Comparison of ENCODE assay signal across 16 cellular contexts in genomic region chr4:80188457-80188800, GRCh38. TPM values are rescaled to one million over a fixed set of nuclear protein-coding genes. Genes with fewer than 3 reads are reported as not detected.
DNase-seq lines count a peak whose midpoint lies in the region; ATAC-seq and TF ChIP-seq lines count a peak whose summit lies in the region.
"Had no signal": no experiment of that assay in that cellular context is flagged by ENCODE, and none has a peak within 500 bp of the region (broad histone marks: within the 10 kb centered on the region; RNA-seq: fewer than 3 reads in every experiment).

No MANE protein-coding gene starts in this region.

- TF ChIP-seq CTCF in AG04450 (IDR thresholded peaks at IDR 0.05; ENCODE audit: low read depth, low read length) (no peak), IMR-90 (conservative IDR thresholded peaks at IDR 0.05; ENCODE audit: low read depth, low read length) (no peak), fibroblast of lung (conservative IDR thresholded peaks at IDR 0.05 in 1 of 2, IDR thresholded peaks at IDR 0.05 in 1 of 2; ENCODE audit: low read depth in 1 of 2, low read length in 2 of 2) (no peak), progenitor cell of endocrine pancreas (IDR thresholded peaks at IDR 0.05; ENCODE audit: unreplicated experiment) (no peak)

- no peak overlapping the region for H3K4me3 Mint-ChIP-seq in activated naive CD8-positive, alpha-beta T cell treated with anti-CD3 and anti-CD28 coated beads for 36 hours
- H3K4me3 Mint-ChIP-seq in progenitor cell of endocrine pancreas (ENCODE audit: low read depth): no peak overlapping the region
- H3K4me3 Mint-ChIP-seq: HFFc6 had no signal

- no peak overlapping the region for H3K56ac ChIP-seq in IMR-90 (ENCODE audit: extremely low read depth, insufficient read depth, low read length)

- CTCF ChIA-PET in AG04450 (lab: Charles Lee) (interaction anchor here (10.3 kb wide), 1 partner anchor 12 kb away, joined by 82 read pairs; no protein-coding TSS in a partner anchor), IMR-90 (lab: Yijun Ruan, JAX) (interaction anchor here (1.3 kb wide), 1 partner anchor 14 kb away, joined by 5 read pairs; no protein-coding TSS in a partner anchor)

- H2AFZ ChIP-seq in IMR-90 (replicated peaks; ENCODE audit: low read length, poor library complexity) (peak overlapping the region; percentile 75), fibroblast of lung (ENCODE audit: low read length) (peak overlapping the region; percentile 27)

- peaks cover 19 to 62% of the 10 kb centered on the region in 2 experiments for H3K79me1 ChIP-seq in IMR-90 (ENCODE audit: low read depth in 1 of 2, low read length in 2 of 2)

- H3K36me3 Mint-ChIP-seq in activated naive CD8-positive, alpha-beta T cell treated with anti-CD3 and anti-CD28 coated beads for 36 hours: no peaks in the 10 kb centered on the region
- H3K36me3 Mint-ChIP-seq in progenitor cell of endocrine pancreas (ENCODE audit: insufficient read depth): no peaks in the 10 kb centered on the region

- 0 out of 2 replicates have a peak, but pooled peaks cover 7% of the 10 kb centered on the region for H3K9me1 ChIP-seq in IMR-90 (ENCODE audit: insufficient read depth, low read length)

- H3K9me3 Mint-ChIP-seq in activated naive CD8-positive, alpha-beta T cell treated with anti-CD3 and anti-CD28 coated beads for 36 hours: no peaks in the 10 kb centered on the region
- H3K9me3 Mint-ChIP-seq in progenitor cell of endocrine pancreas (ENCODE audit: low read depth): no peaks in the 10 kb centered on the region
- H3K9me3 Mint-ChIP-seq: CD8-positive, alpha-beta memory T cell; HFFc6 had no signal

- no peak overlapping the region for H2BK15ac ChIP-seq in IMR-90 (ENCODE audit: low read depth, low read length)

- H4K5ac ChIP-seq in IMR-90 (ENCODE audit: low read depth, low read length): peak overlapping the region; percentile 4; the same call in 1 of the 2 replicates

- H3K18ac ChIP-seq in IMR-90 (ENCODE audit: low read depth, low read length): no peak overlapping the region

- POLR2A ChIA-PET in AG04450 (lab: Yijun Ruan, JAX) (interaction anchor here (0.5 to 1.4 kb wide), 2 partner anchors 14 to 178 kb away, joined by 3 to 5 read pairs; no protein-coding TSS in a partner anchor), IMR-90 (lab: Charles Lee; ENCODE audit: unreplicated experiment) (no interaction called here)

- TF ChIP-seq POLR2A in IMR-90 (IDR thresholded peaks at IDR 0.05; ENCODE audit: low read depth, low read length): no peak

- in situ Hi-C loops in IMR-90 (cut with MboI; ENCODE audit: low sequenced_read_pairs): no loop called here

- BruUV-seq in IMR-90 (replicated peaks; lab: Mats Ljungman, UMichigan): no TSS peak

- dilution Hi-C loops in IMR-90 (cut with HindIII; ENCODE audit: low sequenced_read_pairs, unreplicated experiment): no loop called here

- H3K36me3 ChIP-seq in IMR-90 (ENCODE audit: control insufficient read depth, insufficient read depth, low read length) (no peaks in the 10 kb centered on the region), fibroblast of lung (ENCODE audit: control insufficient read depth, insufficient read depth, low read length) (peaks cover 2% of the 10 kb centered on the region)
- H3K36me3 ChIP-seq: BE2C had no signal

- H3K9me3 ChIP-seq in AG04450 (ENCODE audit: control insufficient read depth, insufficient read depth, low read length): peaks cover 5% of the 10 kb centered on the region; the same call in 1 of the 2 replicates
- H3K9me3 ChIP-seq in IMR-90 (ENCODE audit: control insufficient read depth, insufficient read depth, low read length): no peaks in the 10 kb centered on the region
- H3K9me3 ChIP-seq in fibroblast of lung (ENCODE audit: control insufficient read depth, insufficient read depth, low read depth, low read length): no peaks in the 10 kb centered on the region
- H3K9me3 ChIP-seq: BE2C, Caco-2 had no signal

- no peak overlapping the region for H2BK5ac ChIP-seq in IMR-90 (ENCODE audit: low read depth, low read length, poor library complexity, severe bottlenecking)

- H2BK20ac ChIP-seq in IMR-90 (ENCODE audit: low read depth, low read length): no peak overlapping the region

- no peak overlapping the region for H3K27ac ChIP-seq in AG04450 (ENCODE audit: low read depth, low read length)
- peak overlapping the region; percentile 80; the same call in 1 of the 2 replicates for H3K27ac ChIP-seq in IMR-90 (ENCODE audit: insufficient read depth, low read length)
- H3K27ac ChIP-seq in caudate nucleus (ENCODE audit: low read depth, low read length): peak overlapping the region; percentile 3
- no peak overlapping the region for H3K27ac ChIP-seq in fibroblast of lung (ENCODE audit: insufficient read depth, low read length)

- peak overlapping the region; percentile 15 for H4K91ac ChIP-seq in IMR-90 (ENCODE audit: insufficient read depth, low read depth, low read length)

- H4K8ac ChIP-seq in IMR-90 (ENCODE audit: low read depth in 2 of 2, low read length in 2 of 2): peak overlapping the region in 1 of 2 experiments; percentile 29; a peak in 1 of 4 replicates

- DNase-seq in AG04450 (ENCODE audit: low read depth, low spot score): no peak
- no peak for DNase-seq in IMR-90
- DNase-seq in caudate nucleus (lab: John Stamatoyannopoulos, UW): no peak
- DNase-seq in fibroblast of lung (ENCODE audit: low read depth in 2 of 2): no peak
- no peak for DNase-seq in NCI-H1694 treated with DMSO at 0.1 percent for 48 hours (lab: John Stamatoyannopoulos, UW)
- no peak for DNase-seq in activated naive CD8-positive, alpha-beta T cell treated with anti-CD3 and anti-CD28 coated beads for 36 hours
- no peak for DNase-seq in progenitor cell of endocrine pancreas (ENCODE audit: low spot score, unreplicated experiment)
- DNase-seq: BE2C; Caco-2; CD4-positive, CD25-positive, alpha-beta regulatory T cell; CD8-positive, alpha-beta memory T cell; GOT3; H7; HFFc6 had no signal

- H4K20me1 ChIP-seq in IMR-90 (ENCODE audit: insufficient read depth, low read length) (no peaks in the 10 kb centered on the region), fibroblast of lung (ENCODE audit: control insufficient read depth, extremely low read depth, insufficient read depth, low read length) (no peaks in the 10 kb centered on the region)

- peaks cover 45% of the 10 kb centered on the region for H3K27me3 Mint-ChIP-seq in activated naive CD8-positive, alpha-beta T cell treated with anti-CD3 and anti-CD28 coated beads for 36 hours
- H3K27me3 Mint-ChIP-seq in progenitor cell of endocrine pancreas: peaks cover 95% of the 10 kb centered on the region
- H3K27me3 Mint-ChIP-seq: CD4-positive, CD25-positive, alpha-beta regulatory T cell had no signal

- no peak overlapping the region for H3K23ac ChIP-seq in IMR-90 (ENCODE audit: low read depth, low read length)

- no peak overlapping the region; the same call in 1 of the 2 replicates for H2BK120ac ChIP-seq in IMR-90 (ENCODE audit: low read depth, low read length)

- WGBS in IMR-90 (ENCODE audit: extremely low coverage in 2 of 2, insufficient read length in 1 of 2), 2 experiments: 61% methylated on average over 9 of the region's 11 CpGs; no CpG with 5 or more reads in 1 of the 2 experiments

- peaks cover 18% of the 10 kb centered on the region for H3K4me1 ChIP-seq in IMR-90 (ENCODE audit: control insufficient read depth, insufficient read depth, low read length)
- H3K4me1 ChIP-seq in fibroblast of lung (ENCODE audit: control insufficient read depth, extremely low read depth, insufficient read depth, low read length): peaks cover 15% of the 10 kb centered on the region
- H3K4me1 ChIP-seq: Caco-2 had no signal

- no peak overlapping the region for H3K4ac ChIP-seq in IMR-90 (ENCODE audit: low read depth, low read length)

- peak overlapping the region; percentile 10; the same call in 1 of the 2 replicates for H3K4me2 ChIP-seq in IMR-90 (ENCODE audit: low read depth, low read length)
- H3K4me2 ChIP-seq in fibroblast of lung (ENCODE audit: extremely low read depth, insufficient read depth, low read length): peak overlapping the region; percentile 96

- H2AK5ac ChIP-seq in IMR-90 (ENCODE audit: low read depth, low read length): peak overlapping the region; percentile 30; the same call in 1 of the 2 replicates

- H2AK9ac ChIP-seq in IMR-90 (replicated peaks; ENCODE audit: low read depth, low read length, poor library complexity): no peak overlapping the region

- peaks cover 45% of the 10 kb centered on the region for H3K79me2 ChIP-seq in fibroblast of lung (ENCODE audit: control insufficient read depth, insufficient read depth, low read length)

- TF ChIP-seq RAD21 in IMR-90 (IDR thresholded peaks at IDR 0.05; ENCODE audit: low read length): no peak

- no peak overlapping the region for H3K27ac Mint-ChIP-seq in activated naive CD8-positive, alpha-beta T cell treated with anti-CD3 and anti-CD28 coated beads for 36 hours
- H3K27ac Mint-ChIP-seq in progenitor cell of endocrine pancreas: no peak overlapping the region
- H3K27ac Mint-ChIP-seq: CD4-positive, CD25-positive, alpha-beta regulatory T cell; HFFc6 had no signal

- H3K27me3 ChIP-seq in AG04450 (ENCODE audit: control insufficient read depth, insufficient read depth, low read length) (no peaks in the 10 kb centered on the region), IMR-90 (ENCODE audit: control insufficient read depth, insufficient read depth, low read length) (no peaks in the 10 kb centered on the region), fibroblast of lung (ENCODE audit: control insufficient read depth, insufficient read depth, low read length) (no peaks in the 10 kb centered on the region)

- H3K4me3 ChIP-seq in AG04450 (ENCODE audit: low read depth, low read length) (peak overlapping the region; percentile 48), IMR-90 (ENCODE audit: insufficient read depth, low read depth, low read length) (no peak overlapping the region), fibroblast of lung (replicated peaks in 1 of 4; ENCODE audit: control extremely low read depth in 1 of 4, insufficient read depth in 1 of 4, low read depth in 3 of 4, low read length in 4 of 4) (peak overlapping the region in 1 of 4 experiments; percentile 40)

- ATAC-seq in IMR-90 (ENCODE audit: low read depth): no peak
- no peak for ATAC-seq in HG02840 (IDR thresholded peaks at IDR 0.05; ENCODE audit: low FRiP score, unreplicated experiment)
- ATAC-seq: HCT116 had no signal

- intact Hi-C loops in IMR-90 (cut with micrococcal nuclease): loop anchor here (10.0 kb wide), 2 partner anchors 534 to 1144 kb away; no protein-coding TSS in a partner anchor

- H3K14ac ChIP-seq in IMR-90 (replicated peaks; ENCODE audit: low read depth, low read length): no peak overlapping the region

- H3K4me1 Mint-ChIP-seq in activated naive CD8-positive, alpha-beta T cell treated with anti-CD3 and anti-CD28 coated beads for 36 hours: peaks cover 15% of the 10 kb centered on the region
- peaks cover 13% of the 10 kb centered on the region for H3K4me1 Mint-ChIP-seq in progenitor cell of endocrine pancreas (ENCODE audit: low read depth)

- peak overlapping the region; percentile 9; the same call in 1 of the 2 replicates for H3K9ac ChIP-seq in IMR-90 (ENCODE audit: low read depth, low read length)
- no peak overlapping the region for H3K9ac ChIP-seq in fibroblast of lung (ENCODE audit: insufficient read depth, low read length)

RNA-seq across cellular contexts. Expression of gene PRDM8, which starts 8.9 kb away (rescaled TPM):
- polyA plus RNA-seq in AG04450 (2011; rRNA removed) (12.8 and 14.3 TPM in 2 replicates), IMR-90 (2012; rRNA removed) (15.8 and 16.8 TPM in 2 replicates), fibroblast of lung (3.3 and 8.5 TPM in 2 replicates)
- 9.4 and 10.9 TPM in 2 replicates for polyA minus RNA-seq in AG04450 (2011; rRNA and poly(A)+ RNA removed)
- total RNA-seq in IMR-90 (2012; rRNA removed) (5.0 and 5.7 TPM in 2 replicates), fibroblast of lung (2.6 and 8.8 TPM in 2 replicates), progenitor cell of endocrine pancreas (0.31 and 0.38 TPM in 2 replicates)
- 9.1 and 12.2 TPM in 2 replicates for polyA plus RNA-seq in IMR-90 (2012; cell fraction: cytosol; rRNA removed)
- polyA plus RNA-seq in IMR-90 (2012; cell fraction: nucleus; rRNA removed; ENCODE audit: low replicate concordance): 32.9 and 37.2 TPM in 2 replicates
- polyA plus RNA-seq in fibroblast of lung (2012): 7.0 and 11.8 TPM in 2 replicates
- 4.7 and 5.3 TPM in 2 replicates for polyA minus RNA-seq in fibroblast of lung (ENCODE audit: low replicate concordance)
- total RNA-seq in activated naive CD8-positive, alpha-beta T cell treated with anti-CD3 and anti-CD28 coated beads for 36 hours: 1 to 10 TPM; 1.3 to 2.3 TPM
- total RNA-seq: Caco-2 had no signal

Comparison
In these comparisons a context has a peak if more than half of its experiments do, and no peak if none do; other contexts are left out.
1. H3K27ac ChIP-seq: peak in IMR-90 (single experiment) and caudate nucleus (single experiment); none in AG04450 (single experiment) and fibroblast of lung (single experiment).